In genomic region chr3:194111336-194111735, GRCh38 we compare ENCODE assay signal across 30 cellular contexts. TPM values are rescaled to one million over a fixed set of nuclear protein-coding genes. Genes with fewer than 3 reads are reported as not detected.
"Had no signal": no experiment of that assay in that cellular context is flagged by ENCODE, and none has a peak within 500 bp of the region (broad histone marks: within the 10 kb centered on the region; RNA-seq: fewer than 3 reads in every experiment).

No MANE protein-coding gene starts in this region.

- H3K9me3 ChIP-seq: breast epithelium, esophagus squamous epithelium, heart right ventricle, ovary, psoas muscle, stomach, thyroid gland, upper lobe of right lung had no signal

- H3K4me1 Mint-ChIP-seq: activated T-helper 17 cell treated with anti-CD3 and anti-CD28 coated beads, Interleukin-2, amount 50 U/mL, for 72 hours had no signal

- H3K27ac ChIP-seq: esophagus squamous epithelium, heart right ventricle, ovary, psoas muscle had no signal

- H3K9me3 Mint-ChIP-seq: activated B cell treated with CpG ODN at 0.5 μM for 24 hours; activated CD8-positive, alpha-beta T cell treated with anti-CD3 and anti-CD28 coated beads for 36 hours; activated T-cell treated with anti-CD3 and anti-CD28 coated beads, Interleukin-2, amount 50 U/mL, for 4 hours; activated T-helper 17 cell treated with anti-CD3 and anti-CD28 coated beads, Interleukin-2, amount 50 U/mL, for 72 hours; dendritic cell treated with granulocyte-macrophage colony-stimulating factor and Interleukin-4, amounts not matched to agents 40 ng/mL and 50 ng/mL, for 4 days; nephron progenitor cell had no signal

- H3K36me3 ChIP-seq: breast epithelium, esophagus squamous epithelium, heart right ventricle, ovary, stomach, thyroid gland, upper lobe of right lung had no signal

- ATAC-seq: activated CD8-positive, alpha-beta T cell treated with anti-CD3 and anti-CD28 coated beads for 36 hours; activated T-cell treated with anti-CD3 and anti-CD28 coated beads, Interleukin-2, amount 50 U/mL, for 4 hours; activated T-helper 17 cell treated with anti-CD3 and anti-CD28 coated beads, Interleukin-2, amount 50 U/mL, for 72 hours; left ventricle myocardium superior; psoas muscle; stimulated activated naive B cell treated with anti-CD40 and anti-IgM and Interleukin-4, amounts not matched to agents 10 μg/mL and 1 μg/mL and 100 μg/mL, for 72 hours; upper lobe of right lung had no signal

- FAIRE-seq: astrocyte, islet of Langerhans had no signal

- H3K27ac Mint-ChIP-seq: activated B cell treated with CpG ODN at 0.5 μM for 24 hours; activated CD8-positive, alpha-beta T cell treated with anti-CD3 and anti-CD28 coated beads for 36 hours; activated T-helper 17 cell treated with anti-CD3 and anti-CD28 coated beads, Interleukin-2, amount 50 U/mL, for 72 hours; dendritic cell treated with granulocyte-macrophage colony-stimulating factor and Interleukin-4, amounts not matched to agents 40 ng/mL and 50 ng/mL, for 4 days; stimulated activated naive B cell treated with anti-CD40 and anti-IgM and Interleukin-4, amounts not matched to agents 10 μg/mL and 1 μg/mL and 100 μg/mL, for 72 hours had no signal

- H3K4me1 ChIP-seq: breast epithelium, psoas muscle, upper lobe of right lung had no signal

- H3K4me3 ChIP-seq: breast epithelium, esophagus squamous epithelium, heart right ventricle, ovary, psoas muscle, smooth muscle cell, stomach, thyroid gland, upper lobe of right lung had no signal

- DNase-seq: activated B cell treated with CpG ODN at 0.5 μM for 24 hours; activated CD4-positive, alpha-beta T cell treated with anti-CD3 and anti-CD28 coated beads, Interleukin-2, amount 50 U/mL, for 1 hour; activated CD8-positive, alpha-beta T cell treated with anti-CD3 and anti-CD28 coated beads for 36 hours; activated gamma-delta T cell treated with Interleukin-2 at 50 U/mL for 16 hours; activated naive CD4-positive, alpha-beta T cell treated with anti-CD3 and anti-CD28 coated beads, Interleukin-2, amount 50 U/mL, for 16 hours; activated T-cell treated with anti-CD3 and anti-CD28 coated beads, Interleukin-2, amount 50 U/mL, for 4 hours; amniotic stem cell; central memory CD4-positive, alpha-beta T cell; effector CD4-positive, alpha-beta T cell; esophagus squamous epithelium; foreskin melanocyte; heart right ventricle; left ventricle myocardium superior; midbrain; nephron progenitor cell; ovary; psoas muscle; stimulated activated CD4-positive, alpha-beta T cell treated with anti-CD3 and anti-CD28 coated beads, Interleukin-1b, Interleukin-23, amount 100 ng/mL, for 48 hours; stimulated activated CD4-positive, alpha-beta T cell treated with anti-CD3 and anti-CD28 coated beads, Interleukin-4, amount 100 ng/mL, for 4 hours; stimulated activated naive B cell treated with anti-CD40 and anti-IgM and Interleukin-4, amounts not matched to agents 10 μg/mL and 1 μg/mL and 100 μg/mL, for 72 hours; stomach; T-helper 2 cell; thyroid gland; upper lobe of right lung had no signal

- H3K27me3 Mint-ChIP-seq: activated B cell treated with CpG ODN at 0.5 μM for 24 hours; stimulated activated naive B cell treated with anti-CD40 and anti-IgM and Interleukin-4, amounts not matched to agents 10 μg/mL and 1 μg/mL and 100 μg/mL, for 72 hours had no signal

- H3K27me3 ChIP-seq: breast epithelium, ovary, stomach, thyroid gland, upper lobe of right lung had no signal

- H3K4me3 Mint-ChIP-seq: activated B cell treated with CpG ODN at 0.5 μM for 24 hours; activated CD8-positive, alpha-beta T cell treated with anti-CD3 and anti-CD28 coated beads for 36 hours; activated T-cell treated with anti-CD3 and anti-CD28 coated beads, Interleukin-2, amount 50 U/mL, for 4 hours; activated T-helper 17 cell treated with anti-CD3 and anti-CD28 coated beads, Interleukin-2, amount 50 U/mL, for 72 hours; dendritic cell treated with granulocyte-macrophage colony-stimulating factor and Interleukin-4, amounts not matched to agents 40 ng/mL and 50 ng/mL, for 4 days; nephron progenitor cell; stimulated activated naive B cell treated with anti-CD40 and anti-IgM and Interleukin-4, amounts not matched to agents 10 μg/mL and 1 μg/mL and 100 μg/mL, for 72 hours had no signal

RNA-seq across cellular contexts. Expression of gene HES1, which starts 24.6 kb away (rescaled TPM):
- total RNA-seq: activated CD8-positive, alpha-beta T cell treated with anti-CD3 and anti-CD28 coated beads for 36 hours had no signal
